In the genomic region with DNA sequence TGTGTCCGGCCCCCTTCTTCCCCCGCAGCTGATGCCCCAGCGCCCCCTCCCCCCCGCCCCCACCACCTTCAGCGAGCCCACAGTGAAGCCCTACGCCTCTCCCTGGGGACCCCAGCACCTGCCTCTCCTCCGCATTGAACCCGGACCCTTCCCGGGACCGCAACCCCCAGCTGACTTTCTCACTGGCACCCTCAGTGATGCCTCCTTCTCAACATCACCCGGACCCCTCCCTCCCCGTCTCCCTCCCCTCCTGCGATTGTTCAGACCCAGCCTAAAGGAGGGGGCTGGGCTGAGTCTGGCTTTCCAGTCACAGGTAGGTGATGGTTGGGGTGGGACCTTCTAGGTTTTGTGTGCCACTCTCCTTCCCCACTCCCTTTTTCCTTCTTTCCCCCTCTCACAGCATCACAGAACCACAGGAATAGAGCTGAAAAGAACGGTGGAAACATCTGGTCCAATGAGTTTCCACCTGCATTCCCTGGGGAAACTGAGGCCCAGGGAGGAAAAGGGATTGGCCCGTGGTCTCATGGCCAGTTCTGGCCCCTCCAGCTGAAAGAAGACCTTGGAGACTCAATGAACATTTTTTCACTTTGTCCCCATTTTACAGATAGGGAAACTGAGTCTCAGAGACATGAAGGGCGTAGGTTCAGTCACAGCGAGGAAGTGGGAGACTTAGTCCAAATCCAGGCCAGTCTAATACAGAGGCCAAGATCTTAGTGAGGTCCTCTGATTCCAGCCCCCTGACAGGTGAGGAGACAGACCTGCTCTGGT, we compare ENCODE assay signal across 2 cellular contexts.
TF ChIP-seq lines count a peak whose summit lies in the region.

No MANE protein-coding gene starts in this region.

TF ChIP-seq in HEK293, 187 proteins besides CTCF, POLR2A, EP300 and RAD21:
- TF ChIP-seq PRDM1 (tag by site-specific recombination; IDR thresholded peaks at IDR 0.05) (peak; percentile 14), ZNF654 (tag by site-specific recombination; IDR thresholded peaks at IDR 0.05; ENCODE audit: low read depth) (no peak), ZNF335 (tag by site-specific recombination; conservative IDR thresholded peaks at IDR 0.05) (no peak), ZNF623 (tag by site-specific recombination; IDR thresholded peaks at IDR 0.05) (no peak), ZFP3 (tag by site-specific recombination; IDR thresholded peaks at IDR 0.05; ENCODE audit: low read depth) (peak; percentile 75; the same call in 1 of the 2 replicates), SP2 (tag by site-specific recombination; IDR thresholded peaks at IDR 0.05) (peak; percentile 25; the same call in 1 of the 2 replicates), FEZF1 (tag by site-specific recombination; IDR thresholded peaks at IDR 0.05) (peak; percentile 28; the same call in 1 of the 2 replicates), ZNF571 (tag by site-specific recombination; IDR thresholded peaks at IDR 0.05) (no peak), ZNF174 (tag by site-specific recombination; IDR thresholded peaks at IDR 0.05) (no peak), ZFHX2 (tag by site-specific recombination; conservative IDR thresholded peaks at IDR 0.05) (no peak)

TF ChIP-seq in HepG2, 621 proteins besides CTCF, POLR2A, EP300 and RAD21:
- TF ChIP-seq ZNF691 (CRISPR knock-in tag; IDR thresholded peaks at IDR 0.05; ENCODE audit: borderline replicate concordance, low read depth) (no peak), ZNF639 (CRISPR knock-in tag; conservative IDR thresholded peaks at IDR 0.05) (no peak), ZNF530 (CRISPR knock-in tag; IDR thresholded peaks at IDR 0.05; ENCODE audit: low read depth) (no peak), HMG20A (CRISPR knock-in tag; IDR thresholded peaks at IDR 0.05; ENCODE audit: borderline replicate concordance) (no peak), ZC3H13 (CRISPR knock-in tag; IDR thresholded peaks at IDR 0.05) (no peak), ZNF30 (CRISPR knock-in tag; IDR thresholded peaks at IDR 0.05) (no peak), JARID2 (CRISPR knock-in tag; IDR thresholded peaks at IDR 0.05; ENCODE audit: insufficient replicate concordance) (no peak), ZNF747 (CRISPR knock-in tag; IDR thresholded peaks at IDR 0.05; ENCODE audit: borderline replicate concordance) (no peak), ISL2 (CRISPR knock-in tag; IDR thresholded peaks at IDR 0.05) (no peak), BCL6 (CRISPR knock-in tag; IDR thresholded peaks at IDR 0.05) (no peak), SMYD3 (CRISPR knock-in tag; IDR thresholded peaks at IDR 0.05) (no peak), U2AF1 (optimal IDR thresholded peaks at IDR 0.05; ENCODE audit: low read depth, low read length) (no peak), ZNF281 (CRISPR knock-in tag; IDR thresholded peaks at IDR 0.05; ENCODE audit: borderline replicate concordance) (no peak), ZNF232 (CRISPR knock-in tag; IDR thresholded peaks at IDR 0.05; ENCODE audit: borderline replicate concordance) (no peak), RORA (CRISPR knock-in tag; IDR thresholded peaks at IDR 0.05) (no peak), GTF3A (CRISPR knock-in tag; conservative IDR thresholded peaks at IDR 0.05) (no peak)
- TF ChIP-seq, protein P1, sequence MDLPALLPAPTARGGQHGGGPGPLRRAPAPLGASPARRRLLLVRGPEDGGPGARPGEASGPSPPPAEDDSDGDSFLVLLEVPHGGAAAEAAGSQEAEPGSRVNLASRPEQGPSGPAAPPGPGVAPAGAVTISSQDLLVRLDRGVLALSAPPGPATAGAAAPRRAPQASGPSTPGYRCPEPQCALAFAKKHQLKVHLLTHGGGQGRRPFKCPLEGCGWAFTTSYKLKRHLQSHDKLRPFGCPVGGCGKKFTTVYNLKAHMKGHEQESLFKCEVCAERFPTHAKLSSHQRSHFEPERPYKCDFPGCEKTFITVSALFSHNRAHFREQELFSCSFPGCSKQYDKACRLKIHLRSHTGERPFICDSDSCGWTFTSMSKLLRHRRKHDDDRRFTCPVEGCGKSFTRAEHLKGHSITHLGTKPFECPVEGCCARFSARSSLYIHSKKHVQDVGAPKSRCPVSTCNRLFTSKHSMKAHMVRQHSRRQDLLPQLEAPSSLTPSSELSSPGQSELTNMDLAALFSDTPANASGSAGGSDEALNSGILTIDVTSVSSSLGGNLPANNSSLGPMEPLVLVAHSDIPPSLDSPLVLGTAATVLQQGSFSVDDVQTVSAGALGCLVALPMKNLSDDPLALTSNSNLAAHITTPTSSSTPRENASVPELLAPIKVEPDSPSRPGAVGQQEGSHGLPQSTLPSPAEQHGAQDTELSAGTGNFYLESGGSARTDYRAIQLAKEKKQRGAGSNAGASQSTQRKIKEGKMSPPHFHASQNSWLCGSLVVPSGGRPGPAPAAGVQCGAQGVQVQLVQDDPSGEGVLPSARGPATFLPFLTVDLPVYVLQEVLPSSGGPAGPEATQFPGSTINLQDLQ (CRISPR knock-in tag; IDR thresholded peaks at IDR 0.05), result no peak
